23 cellular contexts compared by ENCODE assay signal in genomic region chr12:87233636-87234035, GRCh38.
"Had no signal": no experiment of that assay in that cellular context is flagged by ENCODE, and none has a peak within 500 bp of the region (broad histone marks: within the 10 kb centered on the region; RNA-seq: fewer than 3 reads in every experiment).

No MANE protein-coding gene starts in this region.

- H3K36me3 ChIP-seq: cardiac muscle cell, esophagus squamous epithelium, gastrocnemius medialis, neural progenitor cell, sigmoid colon, spleen, upper lobe of right lung, WERI-Rb-1 had no signal

- H3K9ac ChIP-seq: neural progenitor cell, parathyroid adenoma had no signal

- H3K27me3 ChIP-seq: cardiac muscle cell, esophagus squamous epithelium, gastrocnemius medialis, neural progenitor cell, sigmoid colon, spleen, upper lobe of right lung had no signal

- H3K4me2 ChIP-seq: neural progenitor cell had no signal

- H3K4me3 ChIP-seq: cardiac muscle cell, esophagus squamous epithelium, gastrocnemius medialis, neural progenitor cell, sigmoid colon, spleen, upper lobe of right lung had no signal

- H2AFZ ChIP-seq: neural progenitor cell, parathyroid adenoma had no signal

- ATAC-seq: effector memory CD8-positive, alpha-beta T cell; gastrocnemius medialis; left lobe of liver; stimulated activated naive B cell treated with anti-CD40 and anti-IgM and Interleukin-4, amounts not matched to agents 10 μg/mL and 1 μg/mL and 100 μg/mL, for 72 hours; upper lobe of right lung had no signal

- H3K4me1 ChIP-seq: esophagus squamous epithelium, gastrocnemius medialis, neural progenitor cell, parathyroid adenoma, sigmoid colon, spleen, upper lobe of right lung had no signal

- H3K27ac ChIP-seq: cardiac muscle cell, esophagus squamous epithelium, gastrocnemius medialis, neural progenitor cell, parathyroid adenoma, sigmoid colon, spleen, upper lobe of right lung, WERI-Rb-1 had no signal

- H3K9me3 ChIP-seq: esophagus squamous epithelium, gastrocnemius medialis, sigmoid colon, spleen, upper lobe of right lung had no signal

- DNase-seq: activated CD4-positive, alpha-beta T cell treated with anti-CD3 and anti-CD28 coated beads for 1 hour; activated CD8-positive, alpha-beta memory T cell treated with anti-CD3 and anti-CD28 coated beads for 24 hours; activated CD8-positive, alpha-beta memory T cell treated with anti-CD3 and anti-CD28 coated beads, Interleukin-2, amount 50 U/mL, for 48 hours; activated effector memory CD4-positive, alpha-beta T cell treated with Interleukin-2 at 50 U/mL for 16 hours; activated naive CD4-positive, alpha-beta T cell treated with anti-CD3 and anti-CD28 coated beads, Interleukin-2, amount 10 ng/mL, durations not matched to agents 7 days and 5 days; activated T-cell treated with anti-CD3 and anti-CD28 coated beads, Interleukin-2, amount 50 U/mL, for 48 hours; aorta; effector memory CD8-positive, alpha-beta T cell; esophagus squamous epithelium; gastrocnemius medialis; head of caudate nucleus; kidney; naive B cell; sigmoid colon; spleen; stimulated activated naive B cell treated with anti-CD40 and anti-IgM and Interleukin-4, amounts not matched to agents 10 μg/mL and 1 μg/mL and 100 μg/mL, for 72 hours; T-helper 2 cell; upper lobe of right lung; WERI-Rb-1 had no signal
